In the genomic region with DNA sequence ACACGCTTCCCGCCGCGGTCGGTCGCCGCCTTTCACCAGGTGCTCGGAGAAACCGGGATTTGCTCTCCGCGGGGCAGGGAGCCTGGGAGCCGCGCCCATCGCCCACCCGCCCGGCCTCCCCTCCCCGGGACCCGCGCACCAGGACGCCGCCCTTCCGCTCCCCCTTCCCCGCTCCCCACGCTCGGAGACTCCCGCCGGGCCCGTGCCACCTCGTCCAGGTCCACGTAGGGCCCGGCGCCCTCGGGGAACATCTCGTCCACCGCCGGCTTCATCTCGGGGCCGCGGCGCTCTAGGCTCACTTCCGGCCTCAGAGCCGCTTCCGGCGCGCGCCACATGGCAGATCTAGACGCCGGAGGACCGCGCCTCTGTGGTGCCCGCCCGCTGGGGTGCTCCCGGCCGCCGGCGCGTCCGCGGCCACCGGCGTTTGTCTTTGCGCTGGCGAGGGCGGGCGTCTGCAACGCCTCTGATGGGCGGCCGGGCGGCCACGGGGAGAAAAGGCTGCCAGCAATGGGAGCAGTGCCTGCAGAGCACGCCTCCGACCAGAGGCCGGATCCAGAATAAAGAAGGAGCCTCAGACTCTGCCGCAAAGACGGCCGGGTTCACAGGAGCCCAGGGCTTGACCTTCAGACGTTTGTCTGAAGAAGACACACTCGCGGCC, we compare ENCODE assay signal across 8 cellular contexts. TPM values are rescaled to one million over a fixed set of nuclear protein-coding genes. Genes with fewer than 3 reads are reported as not detected.
DNase-seq lines count a peak whose midpoint lies in the region; ATAC-seq, FAIRE-seq and TF ChIP-seq lines count a peak whose summit lies in the region.

TSS of gene COPS9 (minus strand) at position 293 of the 658 bp plus-strand sequence. CDS start at position 272, 21 bp downstream.

- FAIRE-seq in H54 (lab: Jason Lieb, UNC), result no peak

- H3K9ac ChIP-seq in Loucy (ENCODE audit: low read depth, low read length, poor library complexity, severe bottlenecking), result peak within 1 kb of the TSS; percentile 90
- peak within 1 kb of the TSS; percentile 80 to 93 for H3K9ac ChIP-seq in stomach smooth muscle (ENCODE audit: low read length in 2 of 2)

- H3K4me1 ChIP-seq in Loucy (ENCODE audit: insufficient read depth, low read length, poor library complexity, severe bottlenecking) (peaks cover 19% of the 10 kb centered on the region), SJSA1 (replicated peaks) (peaks cover 13% of the 10 kb centered on the region), foreskin keratinocyte (no peaks in the 10 kb centered on the region), neuron (ENCODE audit: insufficient read depth, low read length) (peaks cover 21% of the 10 kb centered on the region), stomach smooth muscle (ENCODE audit: control insufficient read depth, insufficient read depth, low read length) (peaks cover 23% of the 10 kb centered on the region)

- peak; percentile 88 for DNase-seq in ELF-1 (ENCODE audit: low read depth, low spot score)
- peak; percentile 91 for DNase-seq in H54 (ENCODE audit: insufficient read length, low spot score)
- peak; percentile 79 to 89 for DNase-seq in SJSA1 (ENCODE audit: low read depth in 1 of 2, low spot score in 2 of 2)
- DNase-seq in activated gamma-delta T cell treated with anti-CD3 and anti-CD28 coated beads, Interleukin-2, amount 50 U/mL, for 16 hours (ENCODE audit: low read depth), result peak; percentile 80
- DNase-seq in foreskin keratinocyte, result peak; percentile 59 to 73

- peaks cover 20% of the 10 kb centered on the region; the same call in 1 of the 2 replicates for H3K36me3 ChIP-seq in Loucy (ENCODE audit: insufficient read depth, low read length)
- peaks cover 34% of the 10 kb centered on the region for H3K36me3 ChIP-seq in SJSA1
- H3K36me3 ChIP-seq in neuron (ENCODE audit: insufficient read depth, low read length), result peaks cover 26% of the 10 kb centered on the region
- peaks cover 14 to 26% of the 10 kb centered on the region in 2 donors for H3K36me3 ChIP-seq in stomach smooth muscle (ENCODE audit: control insufficient read depth in 2 of 2, insufficient read depth in 2 of 2, low read length in 2 of 2)

- H3K9me3 ChIP-seq in Loucy (ENCODE audit: insufficient read depth, low read depth, low read length) (no peaks in the 10 kb centered on the region), SJSA1 (replicated peaks) (no peaks in the 10 kb centered on the region), neuron (ENCODE audit: low read length) (no peaks in the 10 kb centered on the region), stomach smooth muscle (ENCODE audit: control insufficient read depth in 2 of 2, low read length in 2 of 2) (no peaks in the 10 kb centered on the region)

- ATAC-seq in foreskin keratinocyte, result peak; percentile 85

- no peaks in the 10 kb centered on the region for H4K20me1 ChIP-seq in Loucy (ENCODE audit: insufficient read depth, low read length, poor library complexity, severe bottlenecking)

- H3K4me2 ChIP-seq in Loucy (ENCODE audit: low read depth, low read length, poor library complexity, severe bottlenecking), result peak within 1 kb of the TSS; percentile 98

- H3K4me3 ChIP-seq in Loucy (ENCODE audit: low read length, poor library complexity, severe bottlenecking), result peak within 1 kb of the TSS; percentile 95
- H3K4me3 ChIP-seq in SJSA1, result peak within 1 kb of the TSS; percentile 66
- H3K4me3 ChIP-seq in neuron (ENCODE audit: low read length), result peak within 1 kb of the TSS; percentile 97
- H3K4me3 ChIP-seq in stomach smooth muscle (ENCODE audit: low read length in 2 of 2), result peak within 1 kb of the TSS; percentile 78 to 93

- H3F3A ChIP-seq in Loucy (ENCODE audit: low read depth), result no peaks in the 10 kb centered on the region

- H3K9me2 ChIP-seq in Loucy (replicated peaks; ENCODE audit: low read depth, low read length), result no peaks in the 10 kb centered on the region

- TF ChIP-seq CTCF in Loucy (conservative IDR thresholded peaks at IDR 0.05; ENCODE audit: low read length), result no peak
- no peak for TF ChIP-seq CTCF in foreskin keratinocyte (conservative IDR thresholded peaks at IDR 0.05)

- H2AFZ ChIP-seq in Loucy (ENCODE audit: low read length) (peak within 1 kb of the TSS; percentile 97), neuron (ENCODE audit: low read depth, low read length) (peak within 1 kb of the TSS; percentile 69)

- H3K27me3 ChIP-seq in Loucy (ENCODE audit: insufficient read depth, low read length, poor library complexity, severe bottlenecking) (no peaks in the 10 kb centered on the region), SJSA1 (replicated peaks) (peaks cover 8% of the 10 kb centered on the region; the same call in 1 of the 2 replicates), foreskin keratinocyte (no peaks in the 10 kb centered on the region), neuron (ENCODE audit: insufficient read depth, low read length) (peaks cover 12% of the 10 kb centered on the region), stomach smooth muscle (ENCODE audit: control insufficient read depth in 1 of 2, insufficient read depth in 2 of 2, low read length in 2 of 2) (no peaks in the 10 kb centered on the region)

- peak; percentile 80 for TF ChIP-seq POLR2A in H54 (IDR thresholded peaks at IDR 0.05; ENCODE audit: low read depth, low read length)

- no peak within 1 kb of the TSS for H3K27ac ChIP-seq in SJSA1
- peak within 1 kb of the TSS; percentile 46 for H3K27ac ChIP-seq in foreskin keratinocyte
- H3K27ac ChIP-seq in stomach smooth muscle (ENCODE audit: low read length), result peak within 1 kb of the TSS; percentile 18

- peaks cover 21% of the 10 kb centered on the region for H3K79me2 ChIP-seq in Loucy (ENCODE audit: insufficient read depth, low read length)

RNA-seq across cellular contexts. Expression of gene COPS9, which starts in this region (rescaled TPM):
- 176 and 408 TPM in 2 replicates for total RNA-seq in SJSA1 (2014; rRNA removed; shearing (Covaris generic))
- total RNA-seq in foreskin keratinocyte, result 150 and 161 TPM in 2 replicates
- polyA plus RNA-seq in foreskin keratinocyte, result 316 and 358 TPM in 2 replicates
